Comparison of ENCODE assay signal across 23 cellular contexts in the genomic region with DNA sequence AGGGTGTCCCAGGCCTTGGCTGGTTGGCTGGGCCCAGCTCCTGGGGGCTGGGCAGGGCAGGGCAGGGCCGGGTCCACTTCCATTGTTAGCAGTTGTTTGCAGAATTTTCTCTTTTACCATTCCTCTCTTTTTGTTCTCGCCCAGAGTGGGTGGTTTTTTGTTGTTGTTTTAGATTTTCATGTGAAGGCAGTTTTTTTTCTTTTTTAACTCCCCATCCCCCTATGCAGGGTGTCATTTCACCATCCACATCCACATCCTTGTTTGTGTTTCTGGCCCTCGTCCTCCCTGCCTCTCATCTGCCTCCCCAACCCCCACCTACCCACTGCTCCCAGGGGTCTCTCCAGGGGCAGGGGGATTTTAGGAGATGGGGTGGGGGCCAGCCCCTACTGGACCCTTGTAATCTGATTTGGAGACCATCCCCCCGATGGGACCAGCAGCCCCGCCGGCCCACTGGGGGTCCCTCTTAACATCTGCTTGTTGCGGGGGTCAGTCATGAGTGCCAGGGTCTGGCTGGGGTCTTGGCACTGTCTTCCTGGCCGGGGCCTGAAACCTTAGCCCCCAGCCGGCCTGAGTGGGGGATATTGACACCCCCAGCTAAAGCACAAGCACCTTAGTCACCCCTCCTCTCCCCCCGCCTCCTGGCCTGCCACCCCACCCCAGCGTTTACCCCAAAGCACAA. TPM values are rescaled to one million over a fixed set of nuclear protein-coding genes. Genes with fewer than 3 reads are reported as not detected.
DNase-seq lines count a peak whose midpoint lies in the region; ATAC-seq and TF ChIP-seq lines count a peak whose summit lies in the region.
"Had no signal": no experiment of that assay in that cellular context is flagged by ENCODE, and none has a peak within 500 bp of the region (broad histone marks: within the 10 kb centered on the region; RNA-seq: fewer than 3 reads in every experiment).

No MANE protein-coding gene starts in this region.

- RAD21 ChIA-PET in HCT116 (lab: Charles Lee; ENCODE audit: low non-redundant PET in 1 of 2, low total read pairs in 2 of 2, uncharacterized antibody in 2 of 2, unreplicated experiment in 2 of 2), result no interaction called here

- H3K9me3 Mint-ChIP-seq in activated CD4-positive, alpha-beta T cell treated with anti-CD3 and anti-CD28 coated beads, Interleukin-2, amount 10 ng/mL, durations not matched to agents 7 days and 5 days, result no peaks in the 10 kb centered on the region
- no peaks in the 10 kb centered on the region for H3K9me3 Mint-ChIP-seq in activated CD8-positive, alpha-beta T cell treated with anti-CD3 and anti-CD28 coated beads for 36 hours
- no peaks in the 10 kb centered on the region for H3K9me3 Mint-ChIP-seq in neural crest cell
- H3K9me3 Mint-ChIP-seq: central memory CD8-positive, alpha-beta T cell had no signal

- intact Hi-C loops in HCT116 (cut with micrococcal nuclease), result no loop called here
- intact Hi-C loops in activated CD8-positive, alpha-beta T cell treated with anti-CD3 and anti-CD28 coated beads for 36 hours (cut with micrococcal nuclease), result no loop called here

- peaks cover 12 to 39% of the 10 kb centered on the region in 2 experiments; a peak in 3 of 4 replicates for H3K36me3 ChIP-seq in HCT116 (ENCODE audit: control insufficient read depth in 1 of 2, insufficient read depth in 2 of 2, low read length in 2 of 2)
- H3K36me3 ChIP-seq: ovary had no signal

- POLR2A ChIA-PET in activated CD4-positive, alpha-beta T cell treated with anti-CD3 and anti-CD28 coated beads, Interleukin-2, amount 10 ng/mL, durations not matched to agents 7 days and 5 days (lab: Charles Lee), result no interaction called here
- POLR2A ChIA-PET in HCT116 (lab: Charles Lee), result no interaction called here
- POLR2A ChIA-PET in activated CD8-positive, alpha-beta T cell treated with anti-CD3 and anti-CD28 coated beads for 36 hours (lab: Charles Lee), result no interaction called here

- H3K4me1 ChIP-seq in HCT116 (ENCODE audit: control insufficient read depth in 1 of 2, insufficient read depth in 2 of 2, low read length in 2 of 2), result peaks cover 34 to 51% of the 10 kb centered on the region in 2 experiments
- H3K4me1 ChIP-seq: suprapubic skin, vagina had no signal

- CTCF ChIA-PET in activated CD4-positive, alpha-beta T cell treated with anti-CD3 and anti-CD28 coated beads, Interleukin-2, amount 10 ng/mL, durations not matched to agents 7 days and 5 days (lab: Charles Lee), result no interaction called here
- CTCF ChIA-PET in HCT116 (lab: Charles Lee), result no interaction called here
- CTCF ChIA-PET in activated CD8-positive, alpha-beta T cell treated with anti-CD3 and anti-CD28 coated beads for 36 hours (lab: Charles Lee), result no interaction called here

- no peaks in the 10 kb centered on the region for H3K27me3 Mint-ChIP-seq in activated CD4-positive, alpha-beta T cell treated with anti-CD3 and anti-CD28 coated beads, Interleukin-2, amount 10 ng/mL, durations not matched to agents 7 days and 5 days
- no peaks in the 10 kb centered on the region for H3K27me3 Mint-ChIP-seq in activated CD8-positive, alpha-beta T cell treated with anti-CD3 and anti-CD28 coated beads for 36 hours
- H3K27me3 Mint-ChIP-seq in neural crest cell (ENCODE audit: low read depth), result no peaks in the 10 kb centered on the region
- H3K27me3 Mint-ChIP-seq: central memory CD8-positive, alpha-beta T cell had no signal

- H3K36me3 Mint-ChIP-seq in activated CD4-positive, alpha-beta T cell treated with anti-CD3 and anti-CD28 coated beads, Interleukin-2, amount 10 ng/mL, durations not matched to agents 7 days and 5 days (ENCODE audit: low read depth), result peaks cover 22% of the 10 kb centered on the region
- peaks cover 25% of the 10 kb centered on the region for H3K36me3 Mint-ChIP-seq in activated CD8-positive, alpha-beta T cell treated with anti-CD3 and anti-CD28 coated beads for 36 hours (ENCODE audit: low read depth)
- peaks cover 2% of the 10 kb centered on the region for H3K36me3 Mint-ChIP-seq in neural crest cell (ENCODE audit: low read depth)

- H3K27me3 ChIP-seq in HCT116 (ENCODE audit: insufficient read depth, low read length), result no peaks in the 10 kb centered on the region
- H3K27me3 ChIP-seq: ovary, suprapubic skin, vagina had no signal

- H3K4me1 Mint-ChIP-seq in activated CD4-positive, alpha-beta T cell treated with anti-CD3 and anti-CD28 coated beads, Interleukin-2, amount 10 ng/mL, durations not matched to agents 7 days and 5 days, result peaks cover 2% of the 10 kb centered on the region
- H3K4me1 Mint-ChIP-seq in activated CD8-positive, alpha-beta T cell treated with anti-CD3 and anti-CD28 coated beads for 36 hours (ENCODE audit: low read depth), result peaks cover 4% of the 10 kb centered on the region
- H3K4me1 Mint-ChIP-seq in neural crest cell, result no peaks in the 10 kb centered on the region
- H3K4me1 Mint-ChIP-seq: central memory CD8-positive, alpha-beta T cell had no signal

- TF ChIP-seq RAD21 in HCT116 (IDR thresholded peaks at IDR 0.05; ENCODE audit: low read depth), result no peak

- no peak overlapping the region for H3K9ac ChIP-seq in HCT116 (ENCODE audit: low read length)

- H3K4me2 ChIP-seq in HCT116 (ENCODE audit: low read length), result no peak overlapping the region

- H3K4me3 ChIP-seq in HCT116 (replicated peaks in 1 of 2; ENCODE audit: low read depth in 1 of 2, low read length in 2 of 2), result no peak overlapping the region
- H3K4me3 ChIP-seq: lung, ovary, suprapubic skin, vagina had no signal

- H3K9me2 ChIP-seq in HCT116 (ENCODE audit: insufficient read depth), result no peaks in the 10 kb centered on the region

- H3K27ac ChIP-seq in HCT116 (ENCODE audit: low read depth, low read length), result no peak overlapping the region; the same call in 1 of the 2 replicates
- H3K27ac ChIP-seq: ovary, suprapubic skin, vagina, WERI-Rb-1 had no signal

- H3K79me2 ChIP-seq in HCT116 (ENCODE audit: insufficient read depth, low read length), result peaks cover 10% of the 10 kb centered on the region

- H4K20me1 ChIP-seq in HCT116 (ENCODE audit: insufficient read depth), result no peaks in the 10 kb centered on the region

- H2AFZ ChIP-seq in HCT116 (ENCODE audit: low read depth, low read length, poor library complexity, severe bottlenecking), result no peak overlapping the region

- no peaks in the 10 kb centered on the region for H3K9me3 ChIP-seq in HCT116 (ENCODE audit: control insufficient read depth in 1 of 2, insufficient read depth in 1 of 2, low read depth in 1 of 2, low read length in 2 of 2)
- H3K9me3 ChIP-seq: ovary, suprapubic skin, vagina had no signal

- TF ChIP-seq CTCF in HCT116 (IDR thresholded peaks at IDR 0.05 in 2 of 3, conservative IDR thresholded peaks at IDR 0.05 in 1 of 3; ENCODE audit: borderline replicate concordance in 1 of 3, insufficient read depth in 1 of 3, low read depth in 2 of 3, low read length in 2 of 3), result no peak
- no peak for TF ChIP-seq CTCF in activated CD8-positive, alpha-beta T cell treated with anti-CD3 and anti-CD28 coated beads for 36 hours (IDR thresholded peaks at IDR 0.05)
- no peak for TF ChIP-seq CTCF in neural crest cell (conservative IDR thresholded peaks at IDR 0.05)

- TF ChIP-seq POLR2A in HCT116 (IDR thresholded peaks at IDR 0.05; ENCODE audit: borderline replicate concordance, extremely low read depth, insufficient read depth, insufficient read length), result no peak

- no peak overlapping the region for H3K4me3 Mint-ChIP-seq in activated CD4-positive, alpha-beta T cell treated with anti-CD3 and anti-CD28 coated beads, Interleukin-2, amount 10 ng/mL, durations not matched to agents 7 days and 5 days
- H3K4me3 Mint-ChIP-seq in activated CD8-positive, alpha-beta T cell treated with anti-CD3 and anti-CD28 coated beads for 36 hours, result no peak overlapping the region
- no peak overlapping the region for H3K4me3 Mint-ChIP-seq in neural crest cell
- H3K4me3 Mint-ChIP-seq: central memory CD8-positive, alpha-beta T cell had no signal

- no peak for ATAC-seq in HCT116
- ATAC-seq in activated CD8-positive, alpha-beta T cell treated with anti-CD3 and anti-CD28 coated beads for 36 hours, result no peak
- ATAC-seq: right cardiac atrium had no signal

- DNase-seq in activated CD4-positive, alpha-beta T cell treated with anti-CD3 and anti-CD28 coated beads, Interleukin-2, amount 10 ng/mL, durations not matched to agents 7 days and 5 days, result no peak
- no peak for DNase-seq in activated CD4-positive, alpha-beta T cell treated with anti-CD3 and anti-CD28 coated beads, Interleukin-2, amount 50 U/mL, for 4 hours
- DNase-seq in HCT116 (ENCODE audit: low read depth, low spot score) (no peak), neural crest cell (ENCODE audit: low read depth, low spot score) (no peak), AG08396 (ENCODE audit: low spot score) (no peak), NCI-H1092 treated with DMSO at 0.1 percent for 48 hours (lab: John Stamatoyannopoulos, UW) (no peak), nucleus accumbens (lab: John Stamatoyannopoulos, UW) (no peak)
- DNase-seq in activated CD8-positive, alpha-beta T cell treated with anti-CD3 and anti-CD28 coated beads for 36 hours, result no peak
- DNase-seq: activated effector memory CD4-positive, alpha-beta T cell treated with anti-CD3 and anti-CD28 coated beads, Interleukin-2, amount 50 U/mL, for 16 hours; amygdala; GDM1; kidney; NCI-H187 treated with DMSO at 0.1 percent for 48 hours; NCI-H226; NCI-H82; ovary; right cardiac atrium; WERI-Rb-1 had no signal

- TSS peak; percentile 47 for BruUV-seq in HCT116 (replicated peaks; lab: Mats Ljungman, UMichigan)

- H3K27ac Mint-ChIP-seq in activated CD4-positive, alpha-beta T cell treated with anti-CD3 and anti-CD28 coated beads, Interleukin-2, amount 10 ng/mL, durations not matched to agents 7 days and 5 days, result peak overlapping the region; percentile 3
- H3K27ac Mint-ChIP-seq in activated CD8-positive, alpha-beta T cell treated with anti-CD3 and anti-CD28 coated beads for 36 hours, result peak overlapping the region; percentile 36
- peak overlapping the region; percentile 69 for H3K27ac Mint-ChIP-seq in neural crest cell (ENCODE audit: unreplicated experiment)

RNA-seq across cellular contexts. Expression of a gene that starts 10.4 kb away (rescaled TPM):
- 10 to 100 TPM; 62.3 to 65.0 TPM for total RNA-seq in activated CD4-positive, alpha-beta T cell treated with anti-CD3 and anti-CD28 coated beads, Interleukin-2, amount 10 ng/mL, durations not matched to agents 7 days and 5 days
- total RNA-seq in HCT116 (2021; ENCODE audit: unreplicated experiment), result 149 TPM
- 202 and 225 TPM in 2 replicates for polyA plus RNA-seq in HCT116 (2012)
- 10 to 100 TPM; 66.8 to 72.4 TPM for total RNA-seq in activated CD8-positive, alpha-beta T cell treated with anti-CD3 and anti-CD28 coated beads for 36 hours
- total RNA-seq in neural crest cell, result 60.6 and 60.7 TPM in 2 replicates

RNA-seq across cellular contexts. Expression of a gene that starts 10.4 kb away (rescaled TPM):
- total RNA-seq in activated CD4-positive, alpha-beta T cell treated with anti-CD3 and anti-CD28 coated beads, Interleukin-2, amount 10 ng/mL, durations not matched to agents 7 days and 5 days, result 100 to 1,000 TPM; 167 to 188 TPM
- total RNA-seq in HCT116 (2021; ENCODE audit: unreplicated experiment) (247 TPM), neural crest cell (72.5 and 80.3 TPM in 2 replicates)
- polyA plus RNA-seq in HCT116 (2012), result 284 and 315 TPM in 2 replicates
- total RNA-seq in activated CD8-positive, alpha-beta T cell treated with anti-CD3 and anti-CD28 coated beads for 36 hours, result 100 to 1,000 TPM; 120 to 122 TPM

RNA-seq across cellular contexts. Expression of a gene that starts 21.7 kb away (rescaled TPM):
- 10 to 100 TPM; 57.8 to 63.8 TPM for total RNA-seq in activated CD4-positive, alpha-beta T cell treated with anti-CD3 and anti-CD28 coated beads, Interleukin-2, amount 10 ng/mL, durations not matched to agents 7 days and 5 days
- total RNA-seq in HCT116 (2021; ENCODE audit: unreplicated experiment) (181 TPM), neural crest cell (88.3 and 99.4 TPM in 2 replicates)
- polyA plus RNA-seq in HCT116 (2012), result 101 and 119 TPM in 2 replicates
- 10 to 100 TPM; 73.8 to 87.5 TPM for total RNA-seq in activated CD8-positive, alpha-beta T cell treated with anti-CD3 and anti-CD28 coated beads for 36 hours

RNA-seq across cellular contexts. Expression of a gene that starts 23.2 kb away (rescaled TPM):
- total RNA-seq in activated CD4-positive, alpha-beta T cell treated with anti-CD3 and anti-CD28 coated beads, Interleukin-2, amount 10 ng/mL, durations not matched to agents 7 days and 5 days, result 10 to 100 TPM; 44.7 to 58.3 TPM
- total RNA-seq in HCT116 (2021; ENCODE audit: unreplicated experiment) (84.4 TPM), neural crest cell (57.1 and 58.2 TPM in 2 replicates)
- 69.3 and 80.8 TPM in 2 replicates for polyA plus RNA-seq in HCT116 (2012)
- 10 to 100 TPM; 85.0 to 95.7 TPM for total RNA-seq in activated CD8-positive, alpha-beta T cell treated with anti-CD3 and anti-CD28 coated beads for 36 hours

RNA-seq across cellular contexts. Expression of a gene that starts 37.1 kb away (rescaled TPM):
- 1 to 10 TPM; 2.3 to 2.5 TPM for total RNA-seq in activated CD4-positive, alpha-beta T cell treated with anti-CD3 and anti-CD28 coated beads, Interleukin-2, amount 10 ng/mL, durations not matched to agents 7 days and 5 days
- total RNA-seq in HCT116 (2021; ENCODE audit: unreplicated experiment) (2.6 TPM), neural crest cell (0.30 and 0.45 TPM in 2 replicates)
- polyA plus RNA-seq in HCT116 (2012), result 1.3 and 1.8 TPM in 2 replicates
- 1 to 10 TPM; 3.9 to 4.8 TPM for total RNA-seq in activated CD8-positive, alpha-beta T cell treated with anti-CD3 and anti-CD28 coated beads for 36 hours
- total RNA-seq: SK-MEL-5 had no signal

Comparison
In these comparisons a context has a peak if more than half of its experiments do, and no peak if none do; other contexts are left out.
1. H3K27ac Mint-ChIP-seq: peak in every context shown above with its lines; median percentile 69 in neural crest cell; 36 in activated CD8-positive, alpha-beta T cell treated with anti-CD3 and anti-CD28 coated beads for 36 hours; 3 in activated CD4-positive, alpha-beta T cell treated with anti-CD3 and anti-CD28 coated beads, Interleukin-2, amount 10 ng/mL, durations not matched to agents 7 days and 5 days.